Comparison of ENCODE assay signal across 2 cellular contexts in the genomic region with DNA sequence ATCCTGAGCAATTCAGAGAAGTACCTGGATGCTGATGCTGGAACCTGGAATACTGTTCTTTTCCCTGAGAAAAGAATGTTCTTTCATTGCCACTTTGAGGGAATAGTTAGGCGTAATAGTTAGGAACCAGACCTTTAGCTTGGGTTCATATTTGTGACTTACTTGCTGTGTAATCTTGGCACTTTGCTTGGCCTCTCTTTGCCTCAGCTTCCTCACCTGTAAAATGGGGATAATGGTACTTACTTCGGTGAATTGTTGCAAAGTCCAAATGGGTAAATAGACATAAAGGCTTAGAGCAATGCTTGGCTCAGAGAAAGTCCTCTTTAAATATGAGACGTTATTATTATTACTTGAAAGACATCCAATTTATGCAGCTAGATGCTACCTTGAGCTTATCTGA.
A peak's percentile ranks its signal among the peaks of the same experiment; 100 is the strongest.
TF ChIP-seq lines count a peak whose summit lies in the region.

No MANE protein-coding gene starts in this region.

TF ChIP-seq in HepG2, 621 proteins besides CTCF, POLR2A, EP300 and RAD21:
- TF ChIP-seq ZNF101 (CRISPR knock-in tag; IDR thresholded peaks at IDR 0.05; ENCODE audit: borderline replicate concordance, low read depth) (no peak), ZNF629 (CRISPR knock-in tag; conservative IDR thresholded peaks at IDR 0.05) (peak; percentile 64)

TF ChIP-seq in K562, 482 proteins besides CTCF, POLR2A, EP300 and RAD21:
- TF ChIP-seq SMARCC2 (IDR thresholded peaks at IDR 0.05; ENCODE audit: low read depth) (no peak), RBM25 (IDR thresholded peaks at IDR 0.05; ENCODE audit: low read depth, low read length, severe bottlenecking) (peak; percentile 67)
